Comparison of ENCODE assay signal across 1 cellular context in genomic region chr14:43754838-43755237, GRCh38.
TF ChIP-seq lines count a peak whose summit lies in the region.

No MANE protein-coding gene starts in this region.

TF ChIP-seq in WTC11, 78 proteins besides CTCF, POLR2A, EP300 and RAD21 (continued from another document):
- TF ChIP-seq, protein P1, sequence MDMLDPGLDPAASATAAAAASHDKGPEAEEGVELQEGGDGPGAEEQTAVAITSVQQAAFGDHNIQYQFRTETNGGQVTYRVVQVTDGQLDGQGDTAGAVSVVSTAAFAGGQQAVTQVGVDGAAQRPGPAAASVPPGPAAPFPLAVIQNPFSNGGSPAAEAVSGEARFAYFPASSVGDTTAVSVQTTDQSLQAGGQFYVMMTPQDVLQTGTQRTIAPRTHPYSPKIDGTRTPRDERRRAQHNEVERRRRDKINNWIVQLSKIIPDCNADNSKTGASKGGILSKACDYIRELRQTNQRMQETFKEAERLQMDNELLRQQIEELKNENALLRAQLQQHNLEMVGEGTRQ (CRISPR knock-in tag; IDR thresholded peaks at IDR 0.05): no peak
- TF ChIP-seq FOXK1 (CRISPR knock-in tag; IDR thresholded peaks at IDR 0.05): no peak
- TF ChIP-seq IRF2 (CRISPR knock-in tag; IDR thresholded peaks at IDR 0.05; ENCODE audit: borderline replicate concordance, low read depth): no peak
